ENCODE assay signal across 8 cellular contexts in the genomic region with DNA sequence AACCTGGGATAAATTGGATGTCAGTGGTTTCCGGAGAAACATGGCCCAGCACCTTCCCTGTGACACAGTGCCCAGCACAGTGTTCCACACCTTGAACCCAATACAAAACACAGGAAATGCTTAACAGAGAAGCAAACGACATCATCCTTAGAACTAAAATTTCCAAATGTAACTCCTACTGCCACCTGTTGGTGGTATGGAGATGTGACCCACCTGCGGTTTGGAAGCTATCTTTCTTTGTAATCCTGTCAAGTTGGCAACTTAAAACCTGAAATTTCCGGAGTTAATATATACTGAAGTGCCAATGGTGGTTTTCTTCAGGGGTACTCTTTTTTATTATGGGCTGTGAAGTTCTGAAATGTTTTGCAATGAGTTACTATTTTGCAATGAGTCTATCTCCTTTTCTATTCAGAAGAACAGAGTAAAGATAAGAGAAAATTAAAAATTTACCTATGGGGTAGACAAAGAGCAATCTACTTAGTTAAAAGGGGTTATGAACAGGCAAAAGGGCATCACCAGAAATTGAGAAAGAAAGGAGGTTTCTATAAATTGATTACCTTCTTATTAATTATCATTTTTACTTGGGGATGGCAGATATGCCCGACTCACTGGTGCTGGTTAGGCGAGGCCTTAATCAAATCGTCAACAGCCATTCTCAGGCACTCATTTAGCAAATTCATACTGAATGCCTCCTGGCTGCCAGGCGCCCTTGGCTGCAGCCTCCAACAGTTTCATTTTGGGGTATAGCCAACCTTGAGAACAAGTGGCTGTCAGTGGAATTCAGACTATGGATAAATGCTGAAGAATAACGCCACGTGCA.
DNase-seq lines count a peak whose midpoint lies in the region; ATAC-seq and TF ChIP-seq lines count a peak whose summit lies in the region.

No MANE protein-coding gene starts in this region.

- no TSS peak for BruUV-seq in PC-9 (replicated peaks; lab: Mats Ljungman, UMichigan)

- in situ Hi-C loops in Caki2 (cut with HindIII; ENCODE audit: low pct_unique_long_range_greater_than_20kb, low sequenced_read_pairs) (no loop called here), HAP-1 (cut with MboI; ENCODE audit: low sequenced_read_pairs) (no loop called here)

- H3F3A ChIP-seq in PC-9 (ENCODE audit: insufficient read depth, low read depth), result no peaks in the 10 kb centered on the region

- H3K9me3 Mint-ChIP-seq in HFFc6, result peaks cover 52% of the 10 kb centered on the region
- H3K9me3 Mint-ChIP-seq in activated naive CD4-positive, alpha-beta T cell treated with anti-CD3 and anti-CD28 coated beads, Interleukin-2, amount 50 U/mL, for 72 hours, result peaks cover 3 to 4% of the 10 kb centered on the region in 2 donors

- ATAC-seq in left ventricle myocardium superior (peak; percentile 39), upper lobe of right lung (peak; percentile 56), HG03135 (IDR thresholded peaks at IDR 0.05; ENCODE audit: unreplicated experiment) (no peak)
- ATAC-seq in activated naive CD4-positive, alpha-beta T cell treated with anti-CD3 and anti-CD28 coated beads, Interleukin-2, amount 50 U/mL, for 72 hours, result no peak

- H3K27ac ChIP-seq in PC-9 (no peak overlapping the region), upper lobe of right lung (no peak overlapping the region)

- H3K9me3 ChIP-seq in PC-9 (ENCODE audit: insufficient read depth, low read depth) (no peaks in the 10 kb centered on the region), upper lobe of right lung (no peaks in the 10 kb centered on the region), HAP-1 (no peaks in the 10 kb centered on the region)

- H3K27me3 Mint-ChIP-seq in HFFc6 (ENCODE audit: insufficient read depth), result peaks cover 2% of the 10 kb centered on the region

- H3K27me3 ChIP-seq in PC-9 (ENCODE audit: insufficient read depth, low read depth) (peaks cover 46% of the 10 kb centered on the region), upper lobe of right lung (peaks cover 4% of the 10 kb centered on the region), HAP-1 (ENCODE audit: low read depth) (no peaks in the 10 kb centered on the region)

- peak; percentile 19 for DNase-seq in Caki2 (ENCODE audit: low read depth)
- no peak for DNase-seq in HFFc6
- peak in 1 of 2 experiments; percentile 1 for DNase-seq in PC-9
- DNase-seq in left ventricle myocardium superior, result no peak
- no peak for DNase-seq in upper lobe of right lung
- DNase-seq in HAP-1 (ENCODE audit: low spot score in 2 of 2), result no peak
- no peak for DNase-seq in activated naive CD4-positive, alpha-beta T cell treated with anti-CD3 and anti-CD28 coated beads, Interleukin-2, amount 50 U/mL, for 72 hours (ENCODE audit: low spot score in 2 of 2)

- no peaks in the 10 kb centered on the region for H3K9me2 ChIP-seq in PC-9 (ENCODE audit: insufficient read depth)

- POLR2A ChIA-PET in PC-9 (lab: Charles Lee; ENCODE audit: unreplicated experiment), result no interaction called here

- no peaks in the 10 kb centered on the region for H3K36me3 ChIP-seq in PC-9 (ENCODE audit: low read depth)
- no peaks in the 10 kb centered on the region for H3K36me3 ChIP-seq in upper lobe of right lung
- H3K36me3 ChIP-seq in HAP-1 (replicated peaks), result no peaks in the 10 kb centered on the region

- no peak overlapping the region for H3K27ac Mint-ChIP-seq in HFFc6
- no peak overlapping the region for H3K27ac Mint-ChIP-seq in activated naive CD4-positive, alpha-beta T cell treated with anti-CD3 and anti-CD28 coated beads, Interleukin-2, amount 50 U/mL, for 72 hours

- CTCF ChIA-PET in PC-9 (lab: Charles Lee), result no interaction called here

- no peaks in the 10 kb centered on the region for H3K79me2 ChIP-seq in PC-9 (ENCODE audit: low read depth)

- H3K4me3 ChIP-seq in PC-9 (no peak overlapping the region), upper lobe of right lung (no peak overlapping the region), HAP-1 (no peak overlapping the region)

- H3K4me1 ChIP-seq in PC-9 (replicated peaks; ENCODE audit: insufficient read depth) (no peaks in the 10 kb centered on the region), upper lobe of right lung (no peaks in the 10 kb centered on the region), HAP-1 (no peaks in the 10 kb centered on the region)

- no peak overlapping the region for H2AFZ ChIP-seq in PC-9

- H3K4me3 Mint-ChIP-seq in HFFc6, result no peak overlapping the region

- no peaks in the 10 kb centered on the region for H3K4me1 Mint-ChIP-seq in HFFc6 (ENCODE audit: low read depth)

- no peak overlapping the region for H3K4me2 ChIP-seq in PC-9

- H3K36me3 Mint-ChIP-seq in HFFc6 (ENCODE audit: low read depth), result no peaks in the 10 kb centered on the region
- no peaks in the 10 kb centered on the region for H3K36me3 Mint-ChIP-seq in activated naive CD4-positive, alpha-beta T cell treated with anti-CD3 and anti-CD28 coated beads, Interleukin-2, amount 50 U/mL, for 72 hours

- TF ChIP-seq CTCF in HFFc6 (IDR thresholded peaks at IDR 0.05), result peak; percentile 61
- peak; percentile 75 for TF ChIP-seq CTCF in PC-9 (conservative IDR thresholded peaks at IDR 0.05)
- TF ChIP-seq CTCF in upper lobe of right lung (IDR thresholded peaks at IDR 0.05), result peak; percentile 69

- H4K20me1 ChIP-seq in PC-9 (ENCODE audit: insufficient read depth), result no peaks in the 10 kb centered on the region

- intact Hi-C loops in PC-9 (cut with micrococcal nuclease; ENCODE audit: unreplicated experiment) (no loop called here), left ventricle myocardium superior (cut with micrococcal nuclease) (no loop called here), upper lobe of right lung (cut with DNase I) (no loop called here)

Comparison
In these comparisons a context has a peak if more than half of its experiments do, and no peak if none do; other contexts are left out.
1. ATAC-seq: peak in left ventricle myocardium superior (single experiment) and upper lobe of right lung (single experiment); none in HG03135 (single experiment) and activated naive CD4-positive, alpha-beta T cell treated with anti-CD3 and anti-CD28 coated beads, Interleukin-2, amount 50 U/mL, for 72 hours (0 of 2).
2. Peak in every context shown above with its lines, with median percentiles within 50 percentile points of each other: CTCF ChIP-seq.